ENCODE assay signal across 21 cellular contexts in the genomic region with DNA sequence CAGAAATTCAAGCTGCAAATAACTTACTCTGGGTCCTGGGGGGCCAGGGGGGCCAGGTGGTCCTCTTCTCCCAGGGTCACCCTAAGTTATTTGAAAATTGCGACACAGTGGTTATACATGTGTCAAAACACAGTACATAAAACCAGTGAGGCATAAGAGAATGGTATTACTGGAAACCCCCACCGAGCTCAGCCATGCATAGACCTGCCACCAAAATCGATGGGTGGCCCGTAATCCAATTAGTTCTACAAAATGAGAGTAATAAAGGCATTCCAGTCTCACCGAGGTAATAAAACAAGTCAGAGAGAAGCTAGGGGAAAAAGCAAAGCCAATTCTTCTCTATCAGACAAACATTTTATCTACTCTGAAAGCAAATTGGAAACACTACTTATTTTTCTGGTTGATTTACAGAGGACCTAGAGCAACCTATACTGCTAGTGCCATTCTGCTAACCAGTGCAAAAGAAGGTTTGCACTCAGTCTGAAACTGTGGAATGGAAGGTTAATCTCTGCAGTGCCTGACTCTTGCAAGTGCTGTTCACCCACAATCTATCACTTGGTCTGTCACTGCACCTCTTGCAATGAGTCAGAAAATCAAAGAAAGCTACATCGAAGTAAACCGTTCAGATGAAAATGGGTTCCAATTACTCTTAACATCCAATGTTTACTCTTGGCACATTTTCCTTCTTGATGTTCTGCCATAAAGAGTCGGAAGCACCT. TPM values are rescaled to one million over a fixed set of nuclear protein-coding genes. Genes with fewer than 3 reads are reported as not detected.
DNase-seq lines count a peak whose midpoint lies in the region; ATAC-seq, FAIRE-seq and TF ChIP-seq lines count a peak whose summit lies in the region.
"Had no signal": no experiment of that assay in that cellular context is flagged by ENCODE, and none has a peak within 500 bp of the region (broad histone marks: within the 10 kb centered on the region; RNA-seq: fewer than 3 reads in every experiment).

No MANE protein-coding gene starts in this region.

- H3K79me2 ChIP-seq in GM12878 (ENCODE audit: control insufficient read depth, insufficient read depth, low read length) (no peaks in the 10 kb centered on the region), neural progenitor cell (ENCODE audit: low read depth) (no peaks in the 10 kb centered on the region)

- H3K4me2 ChIP-seq in GM12878 (ENCODE audit: control insufficient read depth, insufficient read depth) (no peak overlapping the region), neural progenitor cell (peak overlapping the region; percentile 76)

- no peak for TF ChIP-seq RAD21 in GM12878 (IDR thresholded peaks at IDR 0.05; ENCODE audit: insufficient read depth, low read depth, low read length)

- H3K4me3 Mint-ChIP-seq in neural progenitor cell: peak overlapping the region; percentile 28
- H3K4me3 Mint-ChIP-seq: activated naive CD4-positive, alpha-beta T cell treated with anti-CD3 and anti-CD28 coated beads for 36 hours; HFFc6; mesothelial cell of epicardium; T-cell had no signal

- no TSS peak for BruUV-seq in GM12878 (replicated peaks; lab: Mats Ljungman, UMichigan)

- no peak overlapping the region for H3K27ac Mint-ChIP-seq in neural progenitor cell
- H3K27ac Mint-ChIP-seq: activated naive CD4-positive, alpha-beta T cell treated with anti-CD3 and anti-CD28 coated beads for 36 hours; HFFc6; mesothelial cell of epicardium; T-cell had no signal

- peaks cover 28% of the 10 kb centered on the region for H3K4me1 Mint-ChIP-seq in neural progenitor cell
- H3K4me1 Mint-ChIP-seq: T-cell had no signal

- peaks cover 16% of the 10 kb centered on the region for H3K36me3 Mint-ChIP-seq in neural progenitor cell
- H3K36me3 Mint-ChIP-seq: mesothelial cell of epicardium, T-cell had no signal

- SMC1A ChIA-PET in GM12878 (lab: Charles Lee; ENCODE audit: uncharacterized antibody, unreplicated experiment): interaction anchor here (0.9 to 1.7 kb wide), 2 partner anchors 31 to 39 kb away, joined by 3 to 8 read pairs; no protein-coding TSS in a partner anchor

- TF ChIP-seq CTCF in GM12865 (IDR thresholded peaks at IDR 0.05; ENCODE audit: insufficient read depth, low read depth, low read length, missing control alignments): no peak
- no peak for TF ChIP-seq CTCF in GM12878 (IDR thresholded peaks at IDR 0.05 in 2 of 3, conservative IDR thresholded peaks at IDR 0.05 in 1 of 3; ENCODE audit: control insufficient read depth in 2 of 3, extremely low read depth in 1 of 3, insufficient read depth in 1 of 3, low read depth in 3 of 3, low read length in 3 of 3)
- TF ChIP-seq CTCF in neural progenitor cell (IDR thresholded peaks at IDR 0.05): no peak

- POLR2A ChIA-PET in GM12878 (lab: Charles Lee): no interaction called here

- no peaks in the 10 kb centered on the region for H3K9me3 Mint-ChIP-seq in neural progenitor cell
- H3K9me3 Mint-ChIP-seq: HFFc6, mesothelial cell of epicardium, T-cell had no signal

- ATAC-seq in HG03432 (IDR thresholded peaks at IDR 0.05; ENCODE audit: unreplicated experiment) (peak; percentile 85), GM12878 (peak; percentile 97)
- ATAC-seq: sciatic nerve, T-cell, upper lobe of right lung had no signal

- no peak overlapping the region for H3K9ac ChIP-seq in GM12878 (ENCODE audit: control insufficient read depth, insufficient read depth, low read length)
- no peak overlapping the region for H3K9ac ChIP-seq in neural progenitor cell

- WGBS in GM12878 (ENCODE audit: insufficient coverage, insufficient replicate concordance, low lambda C conversion rate, missing lambda C conversion rate): 0% methylated on average over 8 of the region's 8 CpGs

- peak; percentile 64 for FAIRE-seq in GM12878 (lab: Jason Lieb, UNC)
- no peak for FAIRE-seq in GM19239 (lab: Jason Lieb, UNC)
- FAIRE-seq: endometrium had no signal

- no peaks in the 10 kb centered on the region; the same call in 1 of the 2 replicates for H3K4me1 ChIP-seq in GM12878 (ENCODE audit: control insufficient read depth, insufficient read depth, low read length)
- peaks cover 26% of the 10 kb centered on the region for H3K4me1 ChIP-seq in neural progenitor cell
- H3K4me1 ChIP-seq: ascending aorta, stomach, upper lobe of right lung had no signal

- no peaks in the 10 kb centered on the region for H3K27me3 ChIP-seq in GM12878 (replicated peaks in 1 of 2; ENCODE audit: control insufficient read depth in 2 of 2, insufficient read depth in 2 of 2, low read length in 1 of 2)
- no peaks in the 10 kb centered on the region for H3K27me3 ChIP-seq in neural progenitor cell
- H3K27me3 ChIP-seq: ascending aorta, stomach, upper lobe of right lung had no signal

- TF ChIP-seq EP300 in GM12878 (IDR thresholded peaks at IDR 0.05; ENCODE audit: borderline replicate concordance in 1 of 2, control insufficient read depth in 1 of 2, low read depth in 2 of 2, low read length in 2 of 2): no peak

- H4K20me1 ChIP-seq in GM12878 (ENCODE audit: control insufficient read depth, insufficient read depth) (no peaks in the 10 kb centered on the region), neural progenitor cell (ENCODE audit: low read depth) (no peaks in the 10 kb centered on the region)

- H2AFZ ChIP-seq in GM12878 (ENCODE audit: control insufficient read depth, low read depth, low read length) (no peak overlapping the region), neural progenitor cell (replicated peaks) (no peak overlapping the region)

- RAD21 ChIA-PET in GM12878 (lab: Charles Lee; ENCODE audit: unreplicated experiment): interaction anchor here (1.2 kb wide), 1 partner anchor 50 kb away, joined by 3 read pairs; no protein-coding TSS in a partner anchor

- no peak for TF ChIP-seq POLR2A in GM12878 (IDR thresholded peaks at IDR 0.05; ENCODE audit: low read depth, low read length)

- H3K27me3 Mint-ChIP-seq in neural progenitor cell (ENCODE audit: insufficient read depth, low read depth): no peaks in the 10 kb centered on the region

- H3K9me3 ChIP-seq in GM12878 (replicated peaks; ENCODE audit: control insufficient read depth, insufficient read depth, low read length) (no peaks in the 10 kb centered on the region), neural progenitor cell (ENCODE audit: low read depth) (no peaks in the 10 kb centered on the region)
- H3K9me3 ChIP-seq: ascending aorta, stomach, upper lobe of right lung had no signal

- DNase-seq in GM12865 (ENCODE audit: low read depth): peak; percentile 40
- DNase-seq in GM12878 (ENCODE audit: low read depth, low spot score): peak; percentile 11
- DNase-seq in neural progenitor cell (ENCODE audit: low spot score): peak; percentile 88
- DNase-seq in activated gamma-delta T cell (lab: John Stamatoyannopoulos, UW): no peak
- DNase-seq in GM19239 (ENCODE audit: insufficient read length, low spot score): no peak
- no peak for DNase-seq in NCI-H2196 treated with DMSO at 0.1 percent for 48 hours (lab: John Stamatoyannopoulos, UW; ENCODE audit: unreplicated experiment)
- no peak for DNase-seq in CD1c-positive myeloid dendritic cell (ENCODE audit: extremely low spot score)
- DNase-seq: activated naive CD4-positive, alpha-beta T cell treated with anti-CD3 and anti-CD28 coated beads for 36 hours; HFFc6; hippocampal formation; NCI-H146; NCI-H345; stomach; T-cell; upper lobe of right lung had no signal

- intact Hi-C loops in GM12878 (cut with micrococcal nuclease; ENCODE audit: unreplicated experiment): no loop called here

- H3K27ac ChIP-seq in GM12878 (ENCODE audit: control insufficient read depth, insufficient read depth) (no peak overlapping the region), neural progenitor cell (peak overlapping the region; percentile 84)
- H3K27ac ChIP-seq: ascending aorta, stomach, upper lobe of right lung had no signal

- CTCF ChIA-PET in GM12878 (lab: Yijun Ruan, JAX): interaction anchor here (0.8 to 2.6 kb wide), 5 partner anchors 39 to 653 kb away, joined by 3 to 11 read pairs (median 4); no protein-coding TSS in a partner anchor

- H3K4me3 ChIP-seq in GM12865 (ENCODE audit: low read depth, low read length): no peak overlapping the region
- H3K4me3 ChIP-seq in GM12878: no peak overlapping the region
- H3K4me3 ChIP-seq in neural progenitor cell: peak overlapping the region; percentile 37
- H3K4me3 ChIP-seq: ascending aorta, stomach, upper lobe of right lung had no signal

- H3K36me3 ChIP-seq in GM12878 (ENCODE audit: control insufficient read depth in 2 of 2, insufficient read depth in 2 of 2, low read length in 1 of 2) (no peaks in the 10 kb centered on the region), neural progenitor cell (no peaks in the 10 kb centered on the region)
- H3K36me3 ChIP-seq: ascending aorta, stomach, upper lobe of right lung had no signal

- in situ Hi-C loops in GM12878 (cut with MboI): no loop called here

- H3F3A ChIP-seq in neural progenitor cell (ENCODE audit: low read depth): peaks cover 13% of the 10 kb centered on the region

TF ChIP-seq in GM12878, 131 proteins besides CTCF, POLR2A, EP300 and RAD21 (continues in another document):
- no peak for TF ChIP-seq MEF2B (IDR thresholded peaks at IDR 0.05; ENCODE audit: partially characterized antibody, poor library complexity, severe bottlenecking)
- TF ChIP-seq PAX5 (IDR thresholded peaks at IDR 0.05; ENCODE audit: borderline replicate concordance, low read depth, low read length): peak; percentile 69
- peak; percentile 38; the same call in 1 of the 2 replicates for TF ChIP-seq MTA2 (IDR thresholded peaks at IDR 0.05; ENCODE audit: low read depth)
- peak; percentile 67; the same call in 1 of the 2 replicates for TF ChIP-seq NR2F1 (conservative IDR thresholded peaks at IDR 0.05)
- peak; percentile 56; the same call in 1 of the 2 replicates for TF ChIP-seq DPF2 (IDR thresholded peaks at IDR 0.05)
- TF ChIP-seq HDAC6 (IDR thresholded peaks at IDR 0.05; ENCODE audit: unreplicated experiment): no peak
- no peak for TF ChIP-seq FOXK2 (IDR thresholded peaks at IDR 0.05)
- no peak for TF ChIP-seq EED (IDR thresholded peaks at IDR 0.05; ENCODE audit: low read depth)

RNA-seq across cellular contexts. Expression of a gene that starts 32.4 kb away (rescaled TPM):
- not detected in 2 replicates for total RNA-seq in GM12878 (2013; cell fraction: nucleolus; rRNA removed)
- total RNA-seq in GM12878 (2014; rRNA removed) (not detected in 2 replicates), GM12878 (2014; rRNA removed; fragmentation: Illumina TruSeq; extraction: Trizol) (not detected in 2 replicates), GM12878 (2021) (not detected in 2 replicates), neural progenitor cell (ENCODE audit: low replicate concordance) (18.7 and 36.9 TPM in 2 replicates)
- polyA plus RNA-seq in GM12878 (2011; ENCODE audit: low read depth): not detected
- polyA plus RNA-seq in GM12878 (2011; rRNA removed) (not detected in 2 replicates), GM12878 (2014; fragmentation: Illumina TruSeq; extraction: Trizol) (not detected in 2 replicates), GM12878 (2014; fragmentation: Nextera tagmentation; extraction: Ambion mirVana) (not detected), GM12878 (2014; rRNA removed) (0.04 TPM in 1 of 2 replicates, not detected in the other), GM12878 (2016; fragmentation: Nextera tagmentation; extraction: Ambion mirVana) (not detected)
- not detected in 2 replicates for polyA plus RNA-seq in GM12878 (2011; cell fraction: cytosol; rRNA removed)
- polyA plus RNA-seq in GM12878 (2011; cell fraction: nucleus; rRNA removed): 0.07 TPM in 2 replicates
- polyA plus RNA-seq in GM12878 (2012): 0.03 TPM in 1 of 2 replicates, not detected in the other
- not detected in 2 replicates for polyA minus RNA-seq in GM12878 (2011; rRNA and poly(A)+ RNA removed)
- polyA minus RNA-seq in GM12878 (2011; cell fraction: cytosol; rRNA and poly(A)+ RNA removed): not detected in 2 replicates
- not detected in 2 replicates for polyA minus RNA-seq in GM12878 (2011; cell fraction: nucleus; rRNA and poly(A)+ RNA removed)
- total RNA-seq: activated naive CD4-positive, alpha-beta T cell treated with anti-CD3 and anti-CD28 coated beads for 36 hours; HFFc6; M059J; T-cell; upper lobe of right lung had no signal

Comparison
In these comparisons a context has a peak if more than half of its experiments do, and no peak if none do; other contexts are left out.
1. DNase-seq: peak in GM12865 (single experiment), GM12878 (single experiment) and neural progenitor cell (single experiment); none in activated gamma-delta T cell (single experiment), GM19239 (single experiment), NCI-H2196 treated with DMSO at 0.1 percent for 48 hours (single experiment) and CD1c-positive myeloid dendritic cell (single experiment).
2. RNA of a gene that starts 32.4 kb away (total RNA-seq): 18.7 to 36.9 TPM in neural progenitor cell; not detected in GM12878; every median in the first group is over 10 times any median in the second.